Comparison of ENCODE assay signal across 14 cellular contexts in the genomic region with DNA sequence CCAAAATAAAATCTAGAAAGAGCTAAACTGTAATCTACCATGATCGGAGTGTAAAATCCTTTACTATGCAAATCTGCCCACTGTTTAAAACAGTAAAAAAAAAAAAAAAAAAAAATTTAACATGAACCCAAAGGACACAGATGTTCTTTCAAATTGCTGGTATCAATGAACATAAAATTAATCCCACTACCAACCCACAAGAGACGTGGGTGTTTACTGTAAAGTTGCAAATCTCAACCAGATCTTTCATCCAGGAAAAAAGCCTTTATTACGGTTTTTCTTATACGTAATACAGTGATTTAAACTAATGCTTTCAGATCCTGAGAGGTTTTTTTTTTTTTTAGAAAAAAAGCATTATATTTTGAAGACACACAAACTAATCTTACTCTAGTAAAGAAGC. TPM values are rescaled to one million over a fixed set of nuclear protein-coding genes. Genes with fewer than 3 reads are reported as not detected.
DNase-seq lines count a peak whose midpoint lies in the region; ATAC-seq and TF ChIP-seq lines count a peak whose summit lies in the region.
"Had no signal": no experiment of that assay in that cellular context is flagged by ENCODE, and none has a peak within 500 bp of the region (broad histone marks: within the 10 kb centered on the region; RNA-seq: fewer than 3 reads in every experiment).

No MANE protein-coding gene starts in this region.

- peaks cover 23% of the 10 kb centered on the region for H3K36me3 Mint-ChIP-seq in nephron progenitor cell (ENCODE audit: low read depth)
- H3K36me3 Mint-ChIP-seq in activated naive CD8-positive, alpha-beta T cell treated with anti-CD3 and anti-CD28 coated beads for 36 hours: peaks cover 1% of the 10 kb centered on the region

- no peak overlapping the region for H2AFZ ChIP-seq in KMS-11 (ENCODE audit: low read depth)

- peaks cover 8 to 52% (median 16%) of the 10 kb centered on the region in 11 experiments; a peak in 17 of 22 replicates for H4K20me1 ChIP-seq in BLaER1 treated with 17β-estradiol and CSF1 and Interleukin-3, amounts not matched to agents 10 nM and 100 nM
- no peaks in the 10 kb centered on the region for H4K20me1 ChIP-seq in KMS-11 (ENCODE audit: insufficient read depth)

- TF ChIP-seq CTCF in KMS-11 (conservative IDR thresholded peaks at IDR 0.05; ENCODE audit: low read depth, low read length) (no peak), VCaP (conservative IDR thresholded peaks at IDR 0.05) (no peak), nephron progenitor cell (IDR thresholded peaks at IDR 0.05) (no peak)

- peaks cover 39 to 61% (median 54%) of the 10 kb centered on the region in 10 experiments for H3K4me1 ChIP-seq in BLaER1 treated with 17β-estradiol and CSF1 and Interleukin-3, amounts not matched to agents 10 nM and 100 nM
- H3K4me1 ChIP-seq in KMS-11 (ENCODE audit: low read depth, poor library complexity, severe bottlenecking): peaks cover 22% of the 10 kb centered on the region

- no peak for ATAC-seq in GM18520 (IDR thresholded peaks at IDR 0.05; ENCODE audit: unreplicated experiment)

- no peak overlapping the region for H3K27ac Mint-ChIP-seq in nephron progenitor cell
- H3K27ac Mint-ChIP-seq in activated naive CD8-positive, alpha-beta T cell treated with anti-CD3 and anti-CD28 coated beads for 36 hours: no peak overlapping the region

- H3K9ac ChIP-seq in BLaER1 treated with 17β-estradiol and CSF1 and Interleukin-3, amounts not matched to agents 10 nM and 100 nM: peak overlapping the region in 8 of 11 experiments; percentile 22 to 99 (median 98); a peak in 10 of 22 replicates
- H3K9ac ChIP-seq in KMS-11: no peak overlapping the region

- peak overlapping the region; percentile 99 for H3K4me3 Mint-ChIP-seq in nephron progenitor cell
- no peak overlapping the region for H3K4me3 Mint-ChIP-seq in activated naive CD8-positive, alpha-beta T cell treated with anti-CD3 and anti-CD28 coated beads for 36 hours
- H3K4me3 Mint-ChIP-seq: CD14-positive monocyte had no signal

- no peaks in the 10 kb centered on the region for H3K27me3 ChIP-seq in BLaER1 treated with 17β-estradiol and CSF1 and Interleukin-3, amounts not matched to agents 10 nM and 100 nM
- H3K27me3 ChIP-seq in KMS-11 (ENCODE audit: insufficient read depth, low read depth): no peaks in the 10 kb centered on the region

- peaks cover 25% of the 10 kb centered on the region for H3K4me1 Mint-ChIP-seq in nephron progenitor cell
- peaks cover 19% of the 10 kb centered on the region for H3K4me1 Mint-ChIP-seq in activated naive CD8-positive, alpha-beta T cell treated with anti-CD3 and anti-CD28 coated beads for 36 hours

- DNase-seq in nephron progenitor cell (no peak), kidney glomerular epithelial cell (lab: John Stamatoyannopoulos, UW) (no peak)
- no peak for DNase-seq in activated naive CD8-positive, alpha-beta T cell treated with anti-CD3 and anti-CD28 coated beads for 36 hours
- DNase-seq in stimulated activated CD4-positive, alpha-beta T cell treated with anti-CD3 and anti-CD28 coated beads, Interleukin-4, amount 100 ng/mL, for 24 hours: no peak
- DNase-seq: DMS53, NCI-H146, NCI-H2081 treated with DMSO at 0.1 percent for 48 hours, NCI-H524, Right ventricle myocardium superior had no signal

- H3K36me3 ChIP-seq in BLaER1 treated with 17β-estradiol and CSF1 and Interleukin-3, amounts not matched to agents 10 nM and 100 nM: peaks cover 0 to 12% (median 8%) of the 10 kb centered on the region in 11 experiments; a peak in 8 of 22 replicates
- no peaks in the 10 kb centered on the region for H3K36me3 ChIP-seq in KMS-11 (ENCODE audit: insufficient read depth)

- H3K27me3 Mint-ChIP-seq in nephron progenitor cell (ENCODE audit: low read depth, poor library complexity): no peaks in the 10 kb centered on the region
- peaks cover 7% of the 10 kb centered on the region for H3K27me3 Mint-ChIP-seq in activated naive CD8-positive, alpha-beta T cell treated with anti-CD3 and anti-CD28 coated beads for 36 hours

- H3K27ac ChIP-seq in BLaER1 treated with 17β-estradiol and CSF1 and Interleukin-3, amounts not matched to agents 10 nM and 100 nM: peak overlapping the region in 5 of 11 experiments; percentile 15 to 99 (median 93); a peak in 2 of 22 replicates
- H3K27ac ChIP-seq in KMS-11: no peak overlapping the region
- H3K27ac ChIP-seq in VCaP: peak overlapping the region; percentile 96

- H3K4me3 ChIP-seq in BLaER1 treated with 17β-estradiol and CSF1 and Interleukin-3, amounts not matched to agents 10 nM and 100 nM: peak overlapping the region in 4 of 10 experiments; percentile 82 to 99 (median 94); a peak in 10 of 20 replicates
- H3K4me3 ChIP-seq in KMS-11 (IDR thresholded peaks at IDR 0.05; ENCODE audit: insufficient read depth, low read depth, low read length): no peak overlapping the region

- peak overlapping the region; percentile 46 to 97 (median 95); a peak in 18 of 22 replicates for H3K4me2 ChIP-seq in BLaER1 treated with 17β-estradiol and CSF1 and Interleukin-3, amounts not matched to agents 10 nM and 100 nM
- H3K4me2 ChIP-seq in KMS-11: peak overlapping the region; percentile 69; the same call in 1 of the 2 replicates

- H3K9me3 Mint-ChIP-seq in nephron progenitor cell: peaks cover 18% of the 10 kb centered on the region
- peaks cover 5% of the 10 kb centered on the region for H3K9me3 Mint-ChIP-seq in activated naive CD8-positive, alpha-beta T cell treated with anti-CD3 and anti-CD28 coated beads for 36 hours

- H3K79me2 ChIP-seq in KMS-11 (ENCODE audit: insufficient read depth, low read depth): peaks cover 26% of the 10 kb centered on the region; the same call in 1 of the 2 replicates

- H3K9me3 ChIP-seq in BLaER1 treated with 17β-estradiol and CSF1 and Interleukin-3, amounts not matched to agents 10 nM and 100 nM (replicated peaks in 1 of 11): peaks cover 0 to 15% (median 15%) of the 10 kb centered on the region in 11 experiments; a peak in 19 of 22 replicates

RNA-seq across cellular contexts. Expression of a gene that starts 2.5 kb away (rescaled TPM):
- total RNA-seq in activated naive CD8-positive, alpha-beta T cell treated with anti-CD3 and anti-CD28 coated beads for 36 hours: 1 to 10 TPM; 8.8 to 9.2 TPM
